ENCODE assay signal across 6 cellular contexts in genomic region chr19:55578761-55579747, GRCh38. TPM values are rescaled to one million over a fixed set of nuclear protein-coding genes. Genes with fewer than 3 reads are reported as not detected.
DNase-seq lines count a peak whose midpoint lies in the region; ATAC-seq and TF ChIP-seq lines count a peak whose summit lies in the region.

No MANE protein-coding gene starts in this region.

- peaks cover 13% of the 10 kb centered on the region for H3K79me1 ChIP-seq in trophoblast cell (ENCODE audit: low read length)

- no peaks in the 10 kb centered on the region for H3K27me3 Mint-ChIP-seq in central memory CD8-positive, alpha-beta T cell

- H3K4me3 ChIP-seq in HUES64 (ENCODE audit: low read length) (peak overlapping the region; percentile 76), trophoblast cell (ENCODE audit: low read depth, low read length) (peak overlapping the region; percentile 10), Peyer's patch (peak overlapping the region in 1 of 4 donors; percentile 99)

- peak overlapping the region; percentile 78 for H4K91ac ChIP-seq in trophoblast cell (ENCODE audit: low read depth, low read length)

- no peak overlapping the region for H3K18ac ChIP-seq in trophoblast cell (ENCODE audit: low read length)

- no peak overlapping the region for H2BK120ac ChIP-seq in trophoblast cell (ENCODE audit: insufficient read depth, low read length, poor library complexity)

- TF ChIP-seq POLR2A in Peyer's patch (IDR thresholded peaks at IDR 0.05), result no peak

- H2BK5ac ChIP-seq in trophoblast cell (ENCODE audit: low read depth, low read length, poor library complexity), result no peak overlapping the region

- DNase-seq in central memory CD8-positive, alpha-beta T cell (ENCODE audit: low spot score in 2 of 2), result no peak
- no peak for DNase-seq in trophoblast cell
- DNase-seq in Peyer's patch, result no peak
- DNase-seq in NCI-H146 (lab: John Stamatoyannopoulos, UW), result no peak

- H3K4me1 ChIP-seq in HUES64 (ENCODE audit: insufficient read depth, low read length) (no peaks in the 10 kb centered on the region), trophoblast cell (ENCODE audit: control insufficient read depth in 1 of 2, insufficient read depth in 2 of 2, low read length in 2 of 2) (peaks cover 3 to 7% of the 10 kb centered on the region in 2 experiments), Peyer's patch (peaks cover 0 to 25% (median 3%) of the 10 kb centered on the region in 4 donors)

- H4K8ac ChIP-seq in trophoblast cell (ENCODE audit: low read depth, low read length), result no peak overlapping the region

- peaks cover 11% of the 10 kb centered on the region for H3K79me2 ChIP-seq in trophoblast cell (ENCODE audit: control insufficient read depth, insufficient read depth, low read length, poor library complexity)

- no peak for TF ChIP-seq CTCF in Peyer's patch (IDR thresholded peaks at IDR 0.05)

- WGBS in HUES64, result 96% methylated on average over 90 of the region's 90 CpGs
- WGBS in trophoblast cell (ENCODE audit: extremely low coverage, insufficient coverage, insufficient read length), result no CpG with 5 or more reads among the region's 90 CpGs

- H3K27ac Mint-ChIP-seq in central memory CD8-positive, alpha-beta T cell (ENCODE audit: low read depth), result peak overlapping the region; percentile 91

- no peak for ATAC-seq in central memory CD8-positive, alpha-beta T cell (replicated peaks; ENCODE audit: extremely low read depth, poor library complexity, severe bottlenecking)
- no peak for ATAC-seq in HG03196 (IDR thresholded peaks at IDR 0.05; ENCODE audit: unreplicated experiment)

- no peaks in the 10 kb centered on the region for H3K9me3 ChIP-seq in HUES64 (ENCODE audit: insufficient read depth, low read depth, low read length)
- peaks cover 2% of the 10 kb centered on the region for H3K9me3 ChIP-seq in trophoblast cell (ENCODE audit: insufficient read depth, low read depth, low read length)
- no peaks in the 10 kb centered on the region for H3K9me3 ChIP-seq in Peyer's patch

- peak overlapping the region; percentile 85 for H3K4me3 Mint-ChIP-seq in central memory CD8-positive, alpha-beta T cell

- H3K27me3 ChIP-seq in HUES64 (ENCODE audit: insufficient read depth, low read length) (no peaks in the 10 kb centered on the region), trophoblast cell (ENCODE audit: insufficient read depth, low read length) (no peaks in the 10 kb centered on the region), Peyer's patch (no peaks in the 10 kb centered on the region)

- peak overlapping the region; percentile 81 for H3K4me2 ChIP-seq in trophoblast cell (ENCODE audit: low read length)

- peak overlapping the region; percentile 10 for H4K12ac ChIP-seq in trophoblast cell (ENCODE audit: low read depth, low read length)

- no peaks in the 10 kb centered on the region for H3K9me3 Mint-ChIP-seq in central memory CD8-positive, alpha-beta T cell

- H3K14ac ChIP-seq in trophoblast cell (ENCODE audit: low read length), result no peak overlapping the region

- H3K4ac ChIP-seq in trophoblast cell (ENCODE audit: low read depth, low read length), result peak overlapping the region; percentile 84

- H2BK12ac ChIP-seq in trophoblast cell (ENCODE audit: low read length), result no peak overlapping the region

- no peak overlapping the region for H2AK5ac ChIP-seq in trophoblast cell (ENCODE audit: low read length)

- H3K27ac ChIP-seq in HUES64 (ENCODE audit: low read depth, low read length) (no peak overlapping the region), trophoblast cell (ENCODE audit: low read depth, low read length) (no peak overlapping the region), Peyer's patch (no peak overlapping the region)

- peaks cover 15% of the 10 kb centered on the region for H3K36me3 Mint-ChIP-seq in central memory CD8-positive, alpha-beta T cell (ENCODE audit: insufficient read depth)

- H3K9ac ChIP-seq in HUES64 (ENCODE audit: low read depth, low read length) (no peak overlapping the region; the same call in 1 of the 2 replicates), trophoblast cell (ENCODE audit: low read length) (no peak overlapping the region)

- peaks cover 15% of the 10 kb centered on the region for H3K36me3 ChIP-seq in HUES64 (ENCODE audit: insufficient read depth, low read length)
- H3K36me3 ChIP-seq in trophoblast cell (ENCODE audit: control insufficient read depth in 1 of 2, insufficient read depth in 2 of 2, low read length in 2 of 2), result peaks cover 25 to 26% of the 10 kb centered on the region in 2 experiments
- peaks cover 0 to 21% (median 0%) of the 10 kb centered on the region in 3 donors for H3K36me3 ChIP-seq in Peyer's patch

- H3K23ac ChIP-seq in trophoblast cell (ENCODE audit: low read length), result no peak overlapping the region

- peaks cover 24% of the 10 kb centered on the region for H3K4me1 Mint-ChIP-seq in central memory CD8-positive, alpha-beta T cell

- no peak overlapping the region for H2AFZ ChIP-seq in trophoblast cell (ENCODE audit: insufficient read depth, low read length, poor library complexity)

RNA-seq across cellular contexts. Expression of gene ZNF579, which starts 1.6 kb away (rescaled TPM):
- 13.6 TPM for polyA plus RNA-seq in HUES64 (2013, experiment 1 of 2)
- polyA plus RNA-seq in HUES64 (2013, experiment 2 of 2), result 15.6 TPM
- 28.5 and 29.6 TPM in 2 replicates for polyA plus RNA-seq in trophoblast cell (2013)
- 1 to 10 TPM in 3 of 4 donors, not detected in 1; 1.7 to 6.1 (median 3.1) TPM for total RNA-seq in Peyer's patch

RNA-seq across cellular contexts. Expression of gene FIZ1, which starts 20.3 kb away (rescaled TPM):
- polyA plus RNA-seq in HUES64 (2013, experiment 1 of 2), result 14.2 TPM
- polyA plus RNA-seq in HUES64 (2013, experiment 2 of 2), result 15.8 TPM
- 11.2 and 12.4 TPM in 2 replicates for polyA plus RNA-seq in trophoblast cell (2013)
- 10 to 100 TPM in 3 of 4 donors, 1 to 10 TPM in 1; 6.0 to 14.9 (median 12.0) TPM for total RNA-seq in Peyer's patch

RNA-seq across cellular contexts. Expression of gene ZNF524, which starts 21.0 kb away (rescaled TPM):
- polyA plus RNA-seq in HUES64 (2013, experiment 1 of 2), result 2.6 TPM
- polyA plus RNA-seq in HUES64 (2013, experiment 2 of 2), result 4.1 TPM
- polyA plus RNA-seq in trophoblast cell (2013), result 6.2 and 6.5 TPM in 2 replicates
- 10 to 100 TPM; 30.3 to 45.2 (median 44.4) TPM for total RNA-seq in Peyer's patch

RNA-seq across cellular contexts. Expression of gene ZNF865, which starts 26.4 kb away (rescaled TPM):
- polyA plus RNA-seq in HUES64 (2013, experiment 1 of 2), result 8.5 TPM
- polyA plus RNA-seq in HUES64 (2013, experiment 2 of 2), result 11.0 TPM
- 7.3 TPM in 2 replicates for polyA plus RNA-seq in trophoblast cell (2013)
- total RNA-seq in Peyer's patch, result 10 to 100 TPM in 3 of 4 donors, 1 to 10 TPM in 1; 8.6 to 18.9 (median 14.3) TPM

RNA-seq across cellular contexts. Expression of gene SBK3, which starts 33.7 kb away (rescaled TPM):
- polyA plus RNA-seq in HUES64 (2013, experiment 1 of 2), result 0.35 TPM
- 0.63 TPM for polyA plus RNA-seq in HUES64 (2013, experiment 2 of 2)
- 0.06 and 0.11 TPM in 2 replicates for polyA plus RNA-seq in trophoblast cell (2013)
- 1 to 10 TPM in 1 of 4 donors, not detected in 3; 1.0 TPM for total RNA-seq in Peyer's patch
